22 cellular contexts compared by ENCODE assay signal in genomic region chr19:2175742-2176141, GRCh38. TPM values are rescaled to one million over a fixed set of nuclear protein-coding genes. Genes with fewer than 3 reads are reported as not detected.
DNase-seq lines count a peak whose midpoint lies in the region; ATAC-seq and TF ChIP-seq lines count a peak whose summit lies in the region.
"Had no signal": no experiment of that assay in that cellular context is flagged by ENCODE, and none has a peak within 500 bp of the region (broad histone marks: within the 10 kb centered on the region; RNA-seq: fewer than 3 reads in every experiment).

No MANE protein-coding gene starts in this region.

- H3K36me3 Mint-ChIP-seq in type B pancreatic cell = peaks cover 4% of the 10 kb centered on the region

- H3K4me1 ChIP-seq in mesodermal cell (ENCODE audit: control insufficient read depth, insufficient read depth, low read length, poor library complexity, severe bottlenecking) = peaks cover 28% of the 10 kb centered on the region
- H3K4me1 ChIP-seq: prostate gland had no signal

- H3K27ac Mint-ChIP-seq in stimulated activated naive CD8-positive, alpha-beta T cell treated with anti-CD3 and anti-CD28 coated beads, Interleukin-15, amount 100 ng/mL, for 72 hours = peak overlapping the region; percentile 52 to 89
- peak overlapping the region; percentile 72 for H3K27ac Mint-ChIP-seq in type B pancreatic cell
- H3K27ac Mint-ChIP-seq: T-helper 2 cell treated with Interferon-gamma antibody and Interleukin-4, amounts not matched to agents 5 μg/mL and 100 μg/mL, for 36 hours had no signal

- H3K9me3 Mint-ChIP-seq in stimulated activated naive CD8-positive, alpha-beta T cell treated with anti-CD3 and anti-CD28 coated beads, Interleukin-15, amount 100 ng/mL, for 72 hours = no peaks in the 10 kb centered on the region
- no peaks in the 10 kb centered on the region for H3K9me3 Mint-ChIP-seq in type B pancreatic cell
- H3K9me3 Mint-ChIP-seq: T-helper 2 cell treated with Interferon-gamma antibody and Interleukin-4, amounts not matched to agents 5 μg/mL and 100 μg/mL, for 36 hours had no signal

- no peak overlapping the region for H3K4me3 ChIP-seq in mesodermal cell (ENCODE audit: extremely low read depth, insufficient read depth, low read length, poor library complexity, severe bottlenecking)
- H3K4me3 ChIP-seq: body of pancreas, prostate gland, skin epidermis, transverse colon had no signal

- ATAC-seq in stimulated activated naive CD8-positive, alpha-beta T cell treated with anti-CD3 and anti-CD28 coated beads, Interleukin-15, amount 100 ng/mL, for 72 hours = no peak
- no peak for ATAC-seq in stimulated activated naive CD8-positive, alpha-beta T cell treated with anti-CD3 and anti-CD28 coated beads, Interleukin-15, Interleukin-2, amounts not matched to agents 100 U/mL and 50 U/mL, for 24 hours
- ATAC-seq: body of pancreas had no signal

- WGBS in mesodermal cell (ENCODE audit: insufficient coverage in 2 of 2), 2 experiments = 92 to 96% methylated on average over 12 to 14 of the region's 14 CpGs

- DNase-seq in stimulated activated naive CD8-positive, alpha-beta T cell treated with anti-CD3 and anti-CD28 coated beads, Interleukin-15, amount 100 ng/mL, for 72 hours = no peak
- no peak for DNase-seq in stimulated activated naive CD8-positive, alpha-beta T cell treated with anti-CD3 and anti-CD28 coated beads, Interleukin-15, Interleukin-2, amounts not matched to agents 100 U/mL and 50 U/mL, for 24 hours
- DNase-seq in caudate nucleus (lab: John Stamatoyannopoulos, UW) = no peak
- no peak for DNase-seq in type B pancreatic cell (ENCODE audit: extremely low spot score, unreplicated experiment)
- no peak for DNase-seq in NCI-H69 (lab: John Stamatoyannopoulos, UW)
- DNase-seq in globus pallidus (ENCODE audit: low spot score) = no peak
- no peak for DNase-seq in DMS 273 treated with DMSO at 0.1 percent for 48 hours (lab: John Stamatoyannopoulos, UW)
- DNase-seq: activated CD4-positive, alpha-beta T cell treated with anti-CD3 and anti-CD28 coated beads for 4 hours; activated CD8-positive, alpha-beta memory T cell treated with anti-CD3 and anti-CD28 coated beads for 24 hours; activated gamma-delta T cell; body of pancreas; HCEC 1CT; KBM-7; kidney glomerular epithelial cell; NCI-H1417 treated with DMSO at 0.1 percent for 48 hours; NCI-H345; NCI-H82; transverse colon had no signal

- H3K36me3 ChIP-seq in mesodermal cell (ENCODE audit: control insufficient read depth, insufficient read depth, low read length) = peaks cover 23% of the 10 kb centered on the region
- H3K36me3 ChIP-seq: prostate gland, transverse colon had no signal

- no peaks in the 10 kb centered on the region for H3K27me3 Mint-ChIP-seq in stimulated activated naive CD8-positive, alpha-beta T cell treated with anti-CD3 and anti-CD28 coated beads, Interleukin-15, amount 100 ng/mL, for 72 hours
- H3K27me3 Mint-ChIP-seq in type B pancreatic cell = no peaks in the 10 kb centered on the region

- no peak for TF ChIP-seq CTCF in type B pancreatic cell (conservative IDR thresholded peaks at IDR 0.05)

- H3K4me1 Mint-ChIP-seq in stimulated activated naive CD8-positive, alpha-beta T cell treated with anti-CD3 and anti-CD28 coated beads, Interleukin-15, amount 100 ng/mL, for 72 hours = peaks cover 64% of the 10 kb centered on the region
- H3K4me1 Mint-ChIP-seq in type B pancreatic cell (ENCODE audit: unreplicated experiment) = peaks cover 13% of the 10 kb centered on the region

- no peak overlapping the region for H3K4me3 Mint-ChIP-seq in stimulated activated naive CD8-positive, alpha-beta T cell treated with anti-CD3 and anti-CD28 coated beads, Interleukin-15, amount 100 ng/mL, for 72 hours
- no peak overlapping the region for H3K4me3 Mint-ChIP-seq in type B pancreatic cell
- H3K4me3 Mint-ChIP-seq: T-helper 2 cell treated with Interferon-gamma antibody and Interleukin-4, amounts not matched to agents 5 μg/mL and 100 μg/mL, for 36 hours had no signal

- H3K9me3 ChIP-seq in mesodermal cell (ENCODE audit: control insufficient read depth, low read length) = no peaks in the 10 kb centered on the region
- H3K9me3 ChIP-seq: body of pancreas, prostate gland, transverse colon had no signal

- H3K27ac ChIP-seq in caudate nucleus (ENCODE audit: low read depth, low read length) (peak overlapping the region; percentile 68), mesodermal cell (ENCODE audit: low read depth, low read length, severe bottlenecking) (peak overlapping the region; percentile 5)
- H3K27ac ChIP-seq: transverse colon had no signal

RNA-seq across cellular contexts. Expression of gene DOT1L, which starts 12.0 kb away (rescaled TPM):
- 29.1 TPM for polyA plus RNA-seq in mesodermal cell (2013, experiment 1 of 2)
- polyA plus RNA-seq in mesodermal cell (2013, experiment 2 of 2) = 23.9 TPM
- 68.8 and 76.3 TPM in 2 replicates for total RNA-seq in type B pancreatic cell (ENCODE audit: low replicate concordance)

RNA-seq across cellular contexts. Expression of gene AP3D1, which starts 24.4 kb away (rescaled TPM):
- 113 TPM for polyA plus RNA-seq in mesodermal cell (2013, experiment 1 of 2)
- 104 TPM for polyA plus RNA-seq in mesodermal cell (2013, experiment 2 of 2)
- 127 and 139 TPM in 2 replicates for total RNA-seq in type B pancreatic cell (ENCODE audit: low replicate concordance)
